1 cellular context compared by ENCODE assay signal in the genomic region with DNA sequence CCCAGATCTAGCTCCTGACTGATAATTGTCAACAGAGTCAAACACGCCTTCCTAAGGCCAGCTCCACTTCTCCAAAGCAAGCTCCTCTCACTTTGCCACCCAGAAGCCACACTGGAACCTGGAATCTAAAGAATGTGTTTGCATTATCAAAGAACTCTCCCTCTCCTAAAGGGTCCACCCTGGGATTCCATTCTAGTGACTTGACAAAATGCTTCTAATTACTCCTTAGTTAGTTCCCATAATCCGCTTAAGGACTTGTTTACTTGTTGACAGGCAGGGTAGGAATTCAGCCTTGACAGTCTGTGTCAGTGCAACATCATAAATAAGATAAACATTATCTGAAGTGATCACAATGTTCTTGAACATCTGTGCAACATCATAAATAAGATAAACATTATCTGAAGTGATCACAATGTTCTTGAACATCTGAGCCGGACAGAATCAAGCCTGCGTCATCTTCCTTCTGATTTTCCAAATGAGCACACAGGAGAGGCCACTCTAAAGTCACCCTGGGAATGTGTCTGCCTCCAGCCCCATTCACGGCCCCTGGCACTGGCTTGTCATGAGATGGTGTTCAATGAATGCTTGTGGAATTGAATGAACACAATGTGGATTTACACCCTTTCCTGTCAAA.
TF ChIP-seq lines count a peak whose summit lies in the region.

No MANE protein-coding gene starts in this region.

TF ChIP-seq in A549, 52 proteins besides CTCF, POLR2A, EP300 and RAD21 (continued from another document):
- TF ChIP-seq POLR2AphosphoS2 (conservative IDR thresholded peaks at IDR 0.05; ENCODE audit: low read length) (no peak), ELK1 (IDR thresholded peaks at IDR 0.05; ENCODE audit: low read depth, low read length) (no peak), ZFP36 (IDR thresholded peaks at IDR 0.05; ENCODE audit: borderline replicate concordance, partially characterized antibody) (no peak), MYC (IDR thresholded peaks at IDR 0.05; ENCODE audit: borderline replicate concordance, low read length) (no peak), EHF (CRISPR knock-in tag; IDR thresholded peaks at IDR 0.05) (no peak), CBX8 (IDR thresholded peaks at IDR 0.05) (no peak), ZC3H11A (IDR thresholded peaks at IDR 0.05) (no peak), CEBPB (IDR thresholded peaks at IDR 0.05) (0 out of 4 replicates have a peak, but pooled peaks of 1 of the 2 experiments have one; percentile 28), SMC3 (IDR thresholded peaks at IDR 0.05) (no peak), NR3C1 (IDR thresholded peaks at IDR 0.05) (no peak), RNF2 (IDR thresholded peaks at IDR 0.05; ENCODE audit: borderline replicate concordance, low read depth) (no peak), HOXA7 (CRISPR knock-in tag; IDR thresholded peaks at IDR 0.05) (0 out of 2 replicates have a peak, but pooled peaks have one; percentile 36), ZSCAN20 (CRISPR knock-in tag; IDR thresholded peaks at IDR 0.05) (no peak), HOXB13 (CRISPR knock-in tag; IDR thresholded peaks at IDR 0.05; ENCODE audit: low read depth) (0 out of 2 replicates have a peak, but pooled peaks have one; percentile 13), ATOH8 (CRISPR knock-in tag; IDR thresholded peaks at IDR 0.05; ENCODE audit: low read depth) (no peak), SREBF2 (IDR thresholded peaks at IDR 0.05) (no peak), JUNB (IDR thresholded peaks at IDR 0.05) (no peak), ZNF302 (CRISPR knock-in tag; IDR thresholded peaks at IDR 0.05) (no peak), CBX2 (IDR thresholded peaks at IDR 0.05; ENCODE audit: borderline replicate concordance, low read depth) (no peak), EHMT2 (IDR thresholded peaks at IDR 0.05; ENCODE audit: low read depth) (no peak), NFE2L2 (conservative IDR thresholded peaks at IDR 0.05; ENCODE audit: low read length) (no peak), BHLHE40 (IDR thresholded peaks at IDR 0.05; ENCODE audit: low read depth, low read length) (no peak), MAZ (IDR thresholded peaks at IDR 0.05; ENCODE audit: borderline replicate concordance, low read depth, low read length) (no peak), FOXS1 (CRISPR knock-in tag; IDR thresholded peaks at IDR 0.05) (no peak), PHF8 (IDR thresholded peaks at IDR 0.05; ENCODE audit: borderline replicate concordance, low read depth) (no peak), FOSB (CRISPR knock-in tag; IDR thresholded peaks at IDR 0.05) (no peak; the same call in 1 of the 2 replicates), ESRRA (IDR thresholded peaks at IDR 0.05; ENCODE audit: borderline replicate concordance, low read length) (no peak)
- TF ChIP-seq, protein P1, sequence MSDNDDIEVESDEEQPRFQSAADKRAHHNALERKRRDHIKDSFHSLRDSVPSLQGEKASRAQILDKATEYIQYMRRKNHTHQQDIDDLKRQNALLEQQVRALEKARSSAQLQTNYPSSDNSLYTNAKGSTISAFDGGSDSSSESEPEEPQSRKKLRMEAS (IDR thresholded peaks at IDR 0.05): no peak
- TF ChIP-seq, protein P2, sequence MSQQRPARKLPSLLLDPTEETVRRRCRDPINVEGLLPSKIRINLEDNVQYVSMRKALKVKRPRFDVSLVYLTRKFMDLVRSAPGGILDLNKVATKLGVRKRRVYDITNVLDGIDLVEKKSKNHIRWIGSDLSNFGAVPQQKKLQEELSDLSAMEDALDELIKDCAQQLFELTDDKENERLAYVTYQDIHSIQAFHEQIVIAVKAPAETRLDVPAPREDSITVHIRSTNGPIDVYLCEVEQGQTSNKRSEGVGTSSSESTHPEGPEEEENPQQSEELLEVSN (IDR thresholded peaks at IDR 0.05; ENCODE audit: borderline replicate concordance, low read depth): no peak
TF ChIP-seq in A549: peak in this region for 8.
